In the genomic region with DNA sequence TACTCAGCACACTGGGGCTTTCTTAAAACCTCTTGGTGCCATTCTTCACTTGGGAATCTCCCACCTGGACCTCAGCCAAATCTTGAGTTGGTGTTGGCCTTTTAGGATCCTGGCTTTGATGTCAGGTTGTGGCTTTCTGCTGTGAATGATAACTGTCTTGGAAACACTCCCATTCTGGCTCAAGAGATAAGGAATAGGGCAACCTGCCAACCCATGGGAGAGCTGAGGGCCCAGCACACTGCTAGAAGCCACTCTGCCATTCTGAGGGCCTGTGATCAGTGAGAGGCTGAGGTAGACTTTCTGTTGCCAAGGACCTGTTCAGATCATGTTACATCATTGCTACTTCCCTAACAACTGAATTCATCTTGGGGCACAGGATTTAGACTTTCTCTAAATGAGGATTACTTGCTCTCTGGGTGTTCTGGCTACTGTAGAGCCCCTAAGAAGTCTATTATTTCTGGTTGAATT, we compare ENCODE assay signal across 8 cellular contexts. TPM values are rescaled to one million over a fixed set of nuclear protein-coding genes. Genes with fewer than 3 reads are reported as not detected.
DNase-seq lines count a peak whose midpoint lies in the region; ATAC-seq and TF ChIP-seq lines count a peak whose summit lies in the region.

No MANE protein-coding gene starts in this region.

- no peaks in the 10 kb centered on the region for H3K36me3 ChIP-seq in GM23248 (ENCODE audit: low read depth)

- no peaks in the 10 kb centered on the region for H3K9me2 ChIP-seq in GM23248 (ENCODE audit: insufficient read depth)

- no peak overlapping the region for H3K4me3 ChIP-seq in GM23248

- DNase-seq in A172 (ENCODE audit: low spot score) (peak; percentile 68), myocyte (ENCODE audit: low read depth) (peak; percentile 45), GM23248 (no peak)
- DNase-seq in CD4-positive, alpha-beta T cell, result no peak
- DNase-seq in NK-92 treated with Interleukin-12 subunit alpha and Interleukin-12 subunit beta, amount 100 ng/mL, for 24 hours (lab: John Stamatoyannopoulos, UW), result no peak

- H3K9me3 Mint-ChIP-seq in CD4-positive, alpha-beta T cell, result no peaks in the 10 kb centered on the region

- no peaks in the 10 kb centered on the region for H3K9me3 ChIP-seq in CD4-positive, alpha-beta T cell (ENCODE audit: control insufficient read depth, low read length)
- no peaks in the 10 kb centered on the region for H3K9me3 ChIP-seq in GM23248 (ENCODE audit: low read depth)

- TF ChIP-seq CTCF in CD4-positive, alpha-beta T cell (IDR thresholded peaks at IDR 0.05), result no peak

- no peaks in the 10 kb centered on the region for H4K20me1 ChIP-seq in GM23248 (ENCODE audit: insufficient read depth)

- H3K27me3 ChIP-seq in CD4-positive, alpha-beta T cell (ENCODE audit: control insufficient read depth, insufficient read depth, low read length), result no peaks in the 10 kb centered on the region
- no peaks in the 10 kb centered on the region for H3K27me3 ChIP-seq in GM23248 (replicated peaks; ENCODE audit: insufficient read depth)

- no peak overlapping the region for H3K27ac ChIP-seq in CD4-positive, alpha-beta T cell (ENCODE audit: low read depth, low read length)
- H3K27ac ChIP-seq in GM23248, result no peak overlapping the region

- H3K4me1 ChIP-seq in GM23248 (ENCODE audit: insufficient read depth), result no peaks in the 10 kb centered on the region

- no peak overlapping the region for H3K27ac Mint-ChIP-seq in CD4-positive, alpha-beta T cell

- no peak overlapping the region for H3K9ac ChIP-seq in GM23248

- H3F3A ChIP-seq in GM23248 (ENCODE audit: insufficient read depth), result no peaks in the 10 kb centered on the region; the same call in 1 of the 2 replicates

- in situ Hi-C loops in GM23248 (cut with MboI), result no loop called here

- CTCF ChIA-PET in CD4-positive, alpha-beta T cell (lab: Charles Lee), result no interaction called here

- ATAC-seq in GM19043 (IDR thresholded peaks at IDR 0.05; ENCODE audit: low read depth, unreplicated experiment) (peak; percentile 41), HG03175 (IDR thresholded peaks at IDR 0.05; ENCODE audit: unreplicated experiment) (peak; percentile 54), SK-N-SH treated with all-trans-retinoic acid at 6 μM for 48 hours (peak; percentile 60)
- ATAC-seq in CD4-positive, alpha-beta T cell (ENCODE audit: poor library complexity), result no peak

- no peak overlapping the region for H2AFZ ChIP-seq in GM23248

- no peak overlapping the region for H3K4me3 Mint-ChIP-seq in CD4-positive, alpha-beta T cell

- no peaks in the 10 kb centered on the region for H3K36me3 Mint-ChIP-seq in CD4-positive, alpha-beta T cell (ENCODE audit: low read depth)

- no peaks in the 10 kb centered on the region for H3K79me2 ChIP-seq in GM23248 (ENCODE audit: insufficient read depth)

- H3K27me3 Mint-ChIP-seq in CD4-positive, alpha-beta T cell, result no peaks in the 10 kb centered on the region

- H3K4me2 ChIP-seq in GM23248 (ENCODE audit: unreplicated experiment), result no peak overlapping the region

- POLR2A ChIA-PET in CD4-positive, alpha-beta T cell (lab: Charles Lee), result no interaction called here

- no peaks in the 10 kb centered on the region for H3K4me1 Mint-ChIP-seq in CD4-positive, alpha-beta T cell (ENCODE audit: low read depth)

- intact Hi-C loops in CD4-positive, alpha-beta T cell (cut with DNase I, micrococcal nuclease), result no loop called here

TF ChIP-seq in SK-N-SH treated with all-trans-retinoic acid at 6 μM for 48 hours, 23 proteins besides CTCF, POLR2A, EP300 and RAD21:
- TF ChIP-seq, protein P1, sequence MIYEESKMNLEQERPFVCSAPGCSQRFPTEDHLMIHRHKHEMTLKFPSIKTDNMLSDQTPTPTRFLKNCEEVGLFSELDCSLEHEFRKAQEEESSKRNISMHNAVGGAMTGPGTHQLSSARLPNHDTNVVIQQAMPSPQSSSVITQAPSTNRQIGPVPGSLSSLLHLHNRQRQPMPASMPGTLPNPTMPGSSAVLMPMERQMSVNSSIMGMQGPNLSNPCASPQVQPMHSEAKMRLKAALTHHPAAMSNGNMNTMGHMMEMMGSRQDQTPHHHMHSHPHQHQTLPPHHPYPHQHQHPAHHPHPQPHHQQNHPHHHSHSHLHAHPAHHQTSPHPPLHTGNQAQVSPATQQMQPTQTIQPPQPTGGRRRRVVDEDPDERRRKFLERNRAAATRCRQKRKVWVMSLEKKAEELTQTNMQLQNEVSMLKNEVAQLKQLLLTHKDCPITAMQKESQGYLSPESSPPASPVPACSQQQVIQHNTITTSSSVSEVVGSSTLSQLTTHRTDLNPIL (CRISPR knock-in tag; IDR thresholded peaks at IDR 0.05; ENCODE audit: low read depth), result no peak
- TF ChIP-seq ZNF70 (CRISPR knock-in tag; IDR thresholded peaks at IDR 0.05), result 0 out of 2 replicates have a peak, but pooled peaks have one; percentile 21

RNA-seq across cellular contexts. Expression of gene TTC39A, which starts 45.8 kb away (rescaled TPM):
- 5.8 and 7.5 TPM in 2 replicates for total RNA-seq in A172 (2014; rRNA removed; shearing (Covaris generic))
- 0.52 and 1.4 TPM in 2 replicates for total RNA-seq in myocyte
- 0.71 TPM for polyA plus RNA-seq in myocyte (2012)
- total RNA-seq in CD4-positive, alpha-beta T cell, result not detected
- total RNA-seq in GM23248 (2014; rRNA removed; shearing (Covaris generic)), result not detected in 2 replicates
- polyA plus RNA-seq in GM23248 (2016; fragmentation: Nextera tagmentation; extraction: Ambion mirVana), result 0.15 TPM in 1 of 2 replicates, not detected in the other

RNA-seq across cellular contexts. Expression of gene RNF11, which starts 48.4 kb away (rescaled TPM):
- 104 and 110 TPM in 2 replicates for total RNA-seq in A172 (2014; rRNA removed; shearing (Covaris generic))
- 193 and 226 TPM in 2 replicates for total RNA-seq in myocyte
- 215 TPM for polyA plus RNA-seq in myocyte (2012)
- total RNA-seq in CD4-positive, alpha-beta T cell, result 10 to 100 TPM; 91.3 to 97.4 TPM
- 120 and 128 TPM in 2 replicates for total RNA-seq in GM23248 (2014; rRNA removed; shearing (Covaris generic))
- 93.2 and 94.1 TPM in 2 replicates for polyA plus RNA-seq in GM23248 (2016; fragmentation: Nextera tagmentation; extraction: Ambion mirVana)

Comparison
In these comparisons a context has a peak if more than half of its experiments do, and no peak if none do; other contexts are left out.
1. DNase-seq: peak in A172 (single experiment) and myocyte (single experiment); none in CD4-positive, alpha-beta T cell (0 of 10), NK-92 treated with Interleukin-12 subunit alpha and Interleukin-12 subunit beta, amount 100 ng/mL, for 24 hours (single experiment) and GM23248 (single experiment).